In genomic region chr16:87219287-87219909, GRCh38 we compare ENCODE assay signal across 27 cellular contexts.
"Had no signal": no experiment of that assay in that cellular context is flagged by ENCODE, and none has a peak within 500 bp of the region (broad histone marks: within the 10 kb centered on the region; RNA-seq: fewer than 3 reads in every experiment).

No MANE protein-coding gene starts in this region.

- H3K4me1 ChIP-seq: left ventricle myocardium inferior, neural progenitor cell, pancreas, prostate gland, sigmoid colon, spleen, suprapubic skin, upper lobe of right lung, uterus had no signal

- H3K27ac Mint-ChIP-seq: mesothelial cell of epicardium; naive B cell; natural killer cell; neural progenitor cell; stimulated activated effector memory CD8-positive, alpha-beta T cell treated with anti-CD3 and anti-CD28 coated beads, Interleukin-12 subunit alpha, Interleukin-12 subunit beta, amount 100 ng/mL, for 72 hours; stimulated activated naive CD8-positive, alpha-beta T cell treated with anti-CD3 and anti-CD28 coated beads, Interleukin-15, Interleukin-2, amounts not matched to agents 100 ng/mL and 50 ng/mL, for 24 hours had no signal

- H3K9me3 Mint-ChIP-seq: immature natural killer cell; mesothelial cell of epicardium; natural killer cell; neural progenitor cell; stimulated activated effector memory CD8-positive, alpha-beta T cell treated with anti-CD3 and anti-CD28 coated beads, Interleukin-12 subunit alpha, Interleukin-12 subunit beta, amount 100 ng/mL, for 72 hours; stimulated activated naive CD8-positive, alpha-beta T cell treated with anti-CD3 and anti-CD28 coated beads, Interleukin-15, Interleukin-2, amounts not matched to agents 100 ng/mL and 50 ng/mL, for 24 hours had no signal

- H3K9ac ChIP-seq: neural progenitor cell had no signal

- H3K27ac ChIP-seq: left ventricle myocardium inferior, neural progenitor cell, pancreas, prostate gland, sigmoid colon, spleen, suprapubic skin, thoracic aorta, tibial artery, upper lobe of right lung, uterus had no signal

- DNase-seq: hypothalamus; immature natural killer cell; left ventricle myocardium inferior; mesendoderm; naive B cell; natural killer cell; nephron progenitor cell; pancreas; retina; sigmoid colon; small intestine; spleen; stimulated activated CD4-positive, alpha-beta T cell treated with anti-CD3 and anti-CD28 coated beads, Interleukin-4, amount 100 ng/mL, for 24 hours; stimulated activated naive CD4-positive, alpha-beta T cell; tibial artery; trophoblast cell; upper lobe of right lung; uterus had no signal

- FAIRE-seq: islet of Langerhans, pancreas, small intestine had no signal

- H3K4me3 ChIP-seq: left ventricle myocardium inferior, lung, neural progenitor cell, pancreas, prostate gland, sigmoid colon, spleen, suprapubic skin, thoracic aorta, tibial artery, upper lobe of right lung, uterus had no signal

- H3K27me3 Mint-ChIP-seq: stimulated activated naive CD8-positive, alpha-beta T cell treated with anti-CD3 and anti-CD28 coated beads, Interleukin-15, Interleukin-2, amounts not matched to agents 100 ng/mL and 50 ng/mL, for 24 hours had no signal

- H3K4me3 Mint-ChIP-seq: immature natural killer cell; mesothelial cell of epicardium; naive B cell; natural killer cell; nephron progenitor cell; neural progenitor cell; stimulated activated effector memory CD8-positive, alpha-beta T cell treated with anti-CD3 and anti-CD28 coated beads, Interleukin-12 subunit alpha, Interleukin-12 subunit beta, amount 100 ng/mL, for 72 hours; stimulated activated naive CD8-positive, alpha-beta T cell treated with anti-CD3 and anti-CD28 coated beads, Interleukin-15, Interleukin-2, amounts not matched to agents 100 ng/mL and 50 ng/mL, for 24 hours had no signal

- ATAC-seq: natural killer cell; pancreas; stimulated activated effector memory CD8-positive, alpha-beta T cell treated with anti-CD3 and anti-CD28 coated beads, Interleukin-12 subunit alpha, Interleukin-12 subunit beta, amount 100 ng/mL, for 72 hours; upper lobe of right lung had no signal

- H3K27me3 ChIP-seq: neural progenitor cell, pancreas, tibial artery, upper lobe of right lung, uterus had no signal

- H3K4me1 Mint-ChIP-seq: immature natural killer cell; mesothelial cell of epicardium; naive B cell; natural killer cell; nephron progenitor cell; neural progenitor cell; stimulated activated effector memory CD8-positive, alpha-beta T cell treated with anti-CD3 and anti-CD28 coated beads, Interleukin-12 subunit alpha, Interleukin-12 subunit beta, amount 100 ng/mL, for 72 hours had no signal

- H3K4me2 ChIP-seq: neural progenitor cell had no signal

- H3K36me3 ChIP-seq: left ventricle myocardium inferior, neural progenitor cell, pancreas, prostate gland, sigmoid colon, spleen, suprapubic skin, thoracic aorta, tibial artery, upper lobe of right lung, uterus had no signal

- H3K9me3 ChIP-seq: left ventricle myocardium inferior, pancreas, prostate gland, sigmoid colon, spleen, suprapubic skin, thoracic aorta, tibial artery, upper lobe of right lung, uterus had no signal

- H3K36me3 Mint-ChIP-seq: immature natural killer cell; mesothelial cell of epicardium; naive B cell; natural killer cell; neural progenitor cell; stimulated activated effector memory CD8-positive, alpha-beta T cell treated with anti-CD3 and anti-CD28 coated beads, Interleukin-12 subunit alpha, Interleukin-12 subunit beta, amount 100 ng/mL, for 72 hours had no signal

- H2AFZ ChIP-seq: neural progenitor cell had no signal
